In genomic region chr1:10914056-10914455, GRCh38 we compare ENCODE assay signal across 35 cellular contexts.
"Had no signal": no experiment of that assay in that cellular context is flagged by ENCODE, and none has a peak within 500 bp of the region (broad histone marks: within the 10 kb centered on the region; RNA-seq: fewer than 3 reads in every experiment).

No MANE protein-coding gene starts in this region.

- H3K36me3 ChIP-seq: ascending aorta, breast epithelium, cardiac muscle cell, colonic mucosa, esophagus muscularis mucosa, gastrocnemius medialis, heart left ventricle had no signal

- H3K36me3 Mint-ChIP-seq: activated CD4-positive, alpha-beta memory T cell treated with anti-CD3 and anti-CD28 coated beads for 36 hours; activated CD8-positive, alpha-beta memory T cell treated with anti-CD3 and anti-CD28 coated beads, Interleukin-2, amount 10 ng/mL, durations not matched to agents 7 days and 5 days; activated naive CD4-positive, alpha-beta T cell treated with anti-CD3 and anti-CD28 coated beads, Interleukin-2, amount 50 U/mL, for 72 hours; activated naive CD8-positive, alpha-beta T cell treated with anti-CD3 and anti-CD28 coated beads, Interleukin-2, amount 10 ng/mL, durations not matched to agents 7 days and 5 days; brain had no signal

- H3K27ac ChIP-seq: ascending aorta, breast epithelium, cardiac muscle cell, colonic mucosa, dorsolateral prefrontal cortex, esophagus muscularis mucosa, foreskin keratinocyte, gastrocnemius medialis, heart left ventricle had no signal

- H3K4me3 Mint-ChIP-seq: activated CD4-positive, alpha-beta memory T cell treated with anti-CD3 and anti-CD28 coated beads for 36 hours; activated CD4-positive, alpha-beta T cell treated with anti-CD3 and anti-CD28 coated beads for 36 hours; activated CD4-positive, alpha-beta T cell treated with anti-CD3 and anti-CD28 coated beads, Interleukin-2, amount 10 ng/mL, durations not matched to agents 24 days and 14 days; activated CD8-positive, alpha-beta memory T cell treated with anti-CD3 and anti-CD28 coated beads, Interleukin-2, amount 10 ng/mL, durations not matched to agents 7 days and 5 days; activated CD8-positive, alpha-beta T cell treated with anti-CD3 and anti-CD28 coated beads, Interleukin-2, amount 10 ng/mL, durations not matched to agents 7 days and 5 days; activated naive CD4-positive, alpha-beta T cell treated with anti-CD3 and anti-CD28 coated beads for 36 hours; activated naive CD8-positive, alpha-beta T cell treated with anti-CD3 and anti-CD28 coated beads, Interleukin-2, amount 10 ng/mL, durations not matched to agents 7 days and 5 days; activated T-helper 1 cell treated with anti-CD3 and anti-CD28 coated beads, Interleukin-12 subunit alpha, Interleukin-12 subunit beta, Interleukin-2, Interleukin-4 antibody, amounts not matched to agents 30 ng/mL and 10 ng/mL and 1 ng/mL, durations not matched to agents 14 hours and 24 hours and 36 hours; brain; dendritic cell treated with granulocyte-macrophage colony-stimulating factor and Interleukin-4, amounts not matched to agents 40 ng/mL and 50 ng/mL, for 4 days; endodermal cell had no signal

- H3K4me1 ChIP-seq: ascending aorta, breast epithelium, colonic mucosa, esophagus muscularis mucosa, foreskin keratinocyte, gastrocnemius medialis, heart left ventricle had no signal

- DNase-seq: activated CD4-positive, alpha-beta memory T cell treated with anti-CD3 and anti-CD28 coated beads for 36 hours; activated CD4-positive, alpha-beta T cell treated with anti-CD3 and anti-CD28 coated beads for 36 hours; activated CD4-positive, alpha-beta T cell treated with anti-CD3 and anti-CD28 coated beads, Interleukin-2, amount 10 ng/mL, durations not matched to agents 24 days and 14 days; activated CD4-positive, CD25-positive, alpha-beta regulatory T cell; activated CD4-positive, CD25-positive, alpha-beta regulatory T cell treated with anti-CD3 and anti-CD28 coated beads, Interleukin-2, amount 50 U/mL, for 72 hours; activated CD8-positive, alpha-beta memory T cell treated with anti-CD3 and anti-CD28 coated beads, Interleukin-2, amount 10 ng/mL, durations not matched to agents 7 days and 5 days; activated CD8-positive, alpha-beta memory T cell treated with anti-CD3 and anti-CD28 coated beads, Interleukin-2, amount 50 U/mL, for 4 hours; activated CD8-positive, alpha-beta T cell treated with anti-CD3 and anti-CD28 coated beads, Interleukin-2, amount 10 ng/mL, durations not matched to agents 7 days and 5 days; activated effector memory CD4-positive, alpha-beta T cell treated with anti-CD3 and anti-CD28 coated beads, Interleukin-2, amount 50 U/mL, for 16 hours; activated naive CD4-positive, alpha-beta T cell treated with anti-CD3 and anti-CD28 coated beads for 36 hours; activated naive CD8-positive, alpha-beta T cell treated with anti-CD3 and anti-CD28 coated beads, Interleukin-2, amount 10 ng/mL, durations not matched to agents 7 days and 5 days; activated T-cell treated with anti-CD3 and anti-CD28 coated beads, Interleukin-2, amount 50 U/mL, for 1 hour; activated T-cell treated with anti-CD3 and anti-CD28 coated beads, Interleukin-2, amount 50 U/mL, for 48 hours; central memory CD4-positive, alpha-beta T cell; cerebellar nuclear complex; colonic mucosa; dorsolateral prefrontal cortex; effector memory CD4-positive, alpha-beta T cell; endodermal cell; erythroblast; foreskin keratinocyte; gastrocnemius medialis; glutamatergic neuron; T-helper 1 cell; T-helper 2 cell had no signal

- H3K9me3 ChIP-seq: ascending aorta, breast epithelium, colonic mucosa, esophagus muscularis mucosa, gastrocnemius medialis, heart left ventricle had no signal

- H3K27ac Mint-ChIP-seq: activated CD4-positive, alpha-beta memory T cell treated with anti-CD3 and anti-CD28 coated beads for 36 hours; activated CD4-positive, alpha-beta T cell treated with anti-CD3 and anti-CD28 coated beads for 36 hours; activated CD4-positive, alpha-beta T cell treated with anti-CD3 and anti-CD28 coated beads, Interleukin-2, amount 10 ng/mL, durations not matched to agents 24 days and 14 days; activated CD8-positive, alpha-beta memory T cell treated with anti-CD3 and anti-CD28 coated beads, Interleukin-2, amount 10 ng/mL, durations not matched to agents 7 days and 5 days; activated CD8-positive, alpha-beta T cell treated with anti-CD3 and anti-CD28 coated beads, Interleukin-2, amount 10 ng/mL, durations not matched to agents 7 days and 5 days; activated naive CD4-positive, alpha-beta T cell treated with anti-CD3 and anti-CD28 coated beads for 36 hours; activated naive CD4-positive, alpha-beta T cell treated with anti-CD3 and anti-CD28 coated beads, Interleukin-2, amount 50 U/mL, for 72 hours; activated naive CD8-positive, alpha-beta T cell treated with anti-CD3 and anti-CD28 coated beads, Interleukin-2, amount 10 ng/mL, durations not matched to agents 7 days and 5 days; activated T-helper 1 cell treated with anti-CD3 and anti-CD28 coated beads, Interleukin-12 subunit alpha, Interleukin-12 subunit beta, Interleukin-2, Interleukin-4 antibody, amounts not matched to agents 30 ng/mL and 10 ng/mL and 1 ng/mL, durations not matched to agents 14 hours and 24 hours and 36 hours; activated T-helper 2 cell treated with anti-CD3 and anti-CD28 coated beads, Interferon-gamma antibody, Interleukin-2, Interleukin-4, amounts not matched to agents 10 μg/mL and 5 μg/mL and 100 μg/mL, durations not matched to agents 14 hours and 24 hours and 36 hours; brain; dendritic cell treated with granulocyte-macrophage colony-stimulating factor and Interleukin-4, amounts not matched to agents 40 ng/mL and 50 ng/mL, for 4 days; endodermal cell had no signal

- H3K4me1 Mint-ChIP-seq: endodermal cell had no signal

- H3K27me3 ChIP-seq: ascending aorta, breast epithelium, cardiac muscle cell, colonic mucosa, foreskin keratinocyte had no signal

- ATAC-seq: activated CD4-positive, alpha-beta T cell treated with anti-CD3 and anti-CD28 coated beads for 36 hours; activated CD8-positive, alpha-beta memory T cell treated with anti-CD3 and anti-CD28 coated beads, Interleukin-2, amount 10 ng/mL, durations not matched to agents 7 days and 5 days; activated CD8-positive, alpha-beta T cell treated with anti-CD3 and anti-CD28 coated beads, Interleukin-2, amount 10 ng/mL, durations not matched to agents 7 days and 5 days; activated naive CD4-positive, alpha-beta T cell treated with anti-CD3 and anti-CD28 coated beads, Interleukin-2, amount 50 U/mL, for 72 hours; foreskin keratinocyte; gastrocnemius medialis; heart left ventricle had no signal

- H3K4me3 ChIP-seq: ascending aorta, breast epithelium, cardiac muscle cell, colonic mucosa, dorsolateral prefrontal cortex, esophagus muscularis mucosa, gastrocnemius medialis, heart left ventricle had no signal
